Comparison of ENCODE assay signal across 12 cellular contexts in the genomic region with DNA sequence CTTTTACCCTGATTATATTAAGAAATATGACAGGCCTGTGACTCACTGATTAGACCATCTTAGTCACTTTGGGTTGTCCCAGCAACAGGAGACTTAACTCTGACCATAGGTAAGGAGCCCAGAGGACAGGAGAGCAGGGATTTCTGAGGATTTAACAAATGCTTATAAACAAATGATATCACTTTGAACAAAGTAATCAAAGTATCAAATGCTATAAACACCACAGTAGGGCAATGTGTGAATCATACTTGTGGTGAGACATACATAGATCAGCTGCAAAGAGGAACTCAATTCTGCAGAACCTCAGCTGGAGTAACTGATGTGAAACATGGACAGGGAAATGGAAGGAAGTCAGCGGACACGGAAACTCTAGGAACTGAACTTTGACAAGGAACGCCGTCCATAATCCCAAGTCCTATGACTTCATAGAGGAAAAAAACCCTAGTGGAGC.
DNase-seq lines count a peak whose midpoint lies in the region; ATAC-seq, FAIRE-seq and TF ChIP-seq lines count a peak whose summit lies in the region.
"Had no signal": no experiment of that assay in that cellular context is flagged by ENCODE, and none has a peak within 500 bp of the region (broad histone marks: within the 10 kb centered on the region; RNA-seq: fewer than 3 reads in every experiment).

No MANE protein-coding gene starts in this region.

- H3K18ac ChIP-seq in mesendoderm (ENCODE audit: low read length), result peak overlapping the region; percentile 64

- peak overlapping the region; percentile 52 for H2BK120ac ChIP-seq in mesendoderm (ENCODE audit: low read depth, low read length)

- TF ChIP-seq EP300 in K562 (IDR thresholded peaks at IDR 0.05; ENCODE audit: low read length), result no peak

- BruUV-seq in K562 (replicated peaks; lab: Mats Ljungman, UMichigan), result no TSS peak

- H3K56ac ChIP-seq in mesendoderm (ENCODE audit: low read length), result no peak overlapping the region

- TF ChIP-seq POLR2A in K562 (conservative IDR thresholded peaks at IDR 0.05), result no peak

- H3K9me3 ChIP-seq in K562 (replicated peaks; ENCODE audit: control insufficient read depth, insufficient read depth, low read depth, low read length), result no peaks in the 10 kb centered on the region

- CTCF ChIA-PET in K562 (lab: Yijun Ruan, JAX; ENCODE audit: low intra/inter-chr PET ratio), result no interaction called here
- CTCF ChIA-PET in activated naive CD4-positive, alpha-beta T cell treated with anti-CD3 and anti-CD28 coated beads, Interleukin-2, amount 10 ng/mL, durations not matched to agents 7 days and 5 days (lab: Charles Lee), result no interaction called here

- H3K36me3 ChIP-seq in K562 (ENCODE audit: control insufficient read depth, insufficient read depth, low read length), result no peaks in the 10 kb centered on the region
- H3K36me3 ChIP-seq in mesendoderm (ENCODE audit: control insufficient read depth, insufficient read depth, low read length), result no peaks in the 10 kb centered on the region
- H3K36me3 ChIP-seq: cardiac muscle cell had no signal

- H3K27ac ChIP-seq in K562 (ENCODE audit: extremely low read depth, low read depth, low read length) (no peak overlapping the region), mesendoderm (ENCODE audit: low read depth, low read length) (no peak overlapping the region)
- H3K27ac ChIP-seq: cardiac muscle cell, VCaP had no signal

- peaks cover 3% of the 10 kb centered on the region for H3K9me3 Mint-ChIP-seq in activated naive CD4-positive, alpha-beta T cell treated with anti-CD3 and anti-CD28 coated beads, Interleukin-2, amount 10 ng/mL, durations not matched to agents 7 days and 5 days

- 42% methylated on average over 4 of the region's 4 CpGs for WGBS in K562 (ENCODE audit: insufficient coverage, low coverage, missing lambda C conversion rate)
- no CpG with 5 or more reads among the region's 4 CpGs for WGBS in mesendoderm (ENCODE audit: extremely low coverage, insufficient coverage, low lambda C conversion rate)

- H3K79me1 ChIP-seq in mesendoderm (ENCODE audit: low read length), result no peaks in the 10 kb centered on the region

- H3K9ac ChIP-seq in K562 (ENCODE audit: insufficient read depth in 1 of 2, low read depth in 2 of 2, low read length in 2 of 2) (no peak overlapping the region), mesendoderm (ENCODE audit: low read length) (no peak overlapping the region)

- no peaks in the 10 kb centered on the region for H3K27me3 Mint-ChIP-seq in activated naive CD4-positive, alpha-beta T cell treated with anti-CD3 and anti-CD28 coated beads, Interleukin-2, amount 10 ng/mL, durations not matched to agents 7 days and 5 days

- no peak for TF ChIP-seq RAD21 in K562 (CRISPR knock-in tag; conservative IDR thresholded peaks at IDR 0.05 in 1 of 2, IDR thresholded peaks at IDR 0.05 in 1 of 2)

- H2BK15ac ChIP-seq in mesendoderm (replicated peaks; ENCODE audit: low read depth), result no peak overlapping the region

- ATAC-seq in K562 (no peak), HG03432 (IDR thresholded peaks at IDR 0.05; ENCODE audit: unreplicated experiment) (no peak)

- DNase-seq in AG20443 (ENCODE audit: low spot score) (peak; percentile 30), MV-4-11 (lab: John Stamatoyannopoulos, UW) (peak; percentile 82), K562 (ENCODE audit: extremely low read depth in 1 of 4, low spot score in 3 of 4) (no peak), mesendoderm (no peak), cortex of kidney (lab: John Stamatoyannopoulos, UW) (no peak), cardiac septum (ENCODE audit: low spot score) (no peak)
- no peak for DNase-seq in activated naive CD4-positive, alpha-beta T cell treated with anti-CD3 and anti-CD28 coated beads, Interleukin-2, amount 10 ng/mL, durations not matched to agents 7 days and 5 days
- DNase-seq: kidney, NCI-H2029 had no signal

- H3K79me2 ChIP-seq in K562 (ENCODE audit: control insufficient read depth, insufficient read depth, low read length) (no peaks in the 10 kb centered on the region), mesendoderm (ENCODE audit: control insufficient read depth, insufficient read depth, low read length) (no peaks in the 10 kb centered on the region)

- no peak overlapping the region for H4K8ac ChIP-seq in mesendoderm (ENCODE audit: low read depth, low read length)

- no peak overlapping the region for H3K4me3 ChIP-seq in K562
- no peak overlapping the region for H3K4me3 ChIP-seq in mesendoderm (ENCODE audit: low read length)
- H3K4me3 ChIP-seq: cardiac muscle cell had no signal

- no peak overlapping the region for H2AK5ac ChIP-seq in mesendoderm (ENCODE audit: low read length)

- H2BK5ac ChIP-seq in mesendoderm (ENCODE audit: low read length), result no peak overlapping the region

- intact Hi-C loops in K562 (cut with micrococcal nuclease) (no loop called here), cardiac septum (cut with DNase I) (no loop called here)

- peak overlapping the region; percentile 49 for H3K4ac ChIP-seq in mesendoderm (ENCODE audit: low read depth, low read length)

- H3K4me1 ChIP-seq in K562 (replicated peaks in 1 of 2; ENCODE audit: control insufficient read depth in 2 of 2, insufficient read depth in 2 of 2, low read length in 2 of 2) (peaks cover 0 to 25% of the 10 kb centered on the region in 2 experiments; a peak in 4 of 5 replicates), mesendoderm (ENCODE audit: control insufficient read depth, low read depth, low read length) (peaks cover 16% of the 10 kb centered on the region)

- peaks cover 3% of the 10 kb centered on the region for H3K4me1 Mint-ChIP-seq in activated naive CD4-positive, alpha-beta T cell treated with anti-CD3 and anti-CD28 coated beads, Interleukin-2, amount 10 ng/mL, durations not matched to agents 7 days and 5 days

- H3K36me3 Mint-ChIP-seq in activated naive CD4-positive, alpha-beta T cell treated with anti-CD3 and anti-CD28 coated beads, Interleukin-2, amount 10 ng/mL, durations not matched to agents 7 days and 5 days, result no peaks in the 10 kb centered on the region

- no peak overlapping the region for H3K4me2 ChIP-seq in K562 (ENCODE audit: insufficient read depth, low read length)
- no peak overlapping the region for H3K4me2 ChIP-seq in mesendoderm (ENCODE audit: low read length)

- no peak for TF ChIP-seq CTCF in K562 (IDR thresholded peaks at IDR 0.05 in 2 of 3, conservative IDR thresholded peaks at IDR 0.05 in 1 of 3; ENCODE audit: insufficient read depth in 2 of 3, low read depth in 1 of 3, low read length in 3 of 3)

- H4K5ac ChIP-seq in mesendoderm (ENCODE audit: low read length), result no peak overlapping the region

- no peak overlapping the region for H3K4me3 Mint-ChIP-seq in activated naive CD4-positive, alpha-beta T cell treated with anti-CD3 and anti-CD28 coated beads, Interleukin-2, amount 10 ng/mL, durations not matched to agents 7 days and 5 days

- no peaks in the 10 kb centered on the region for H3K9me1 ChIP-seq in K562 (ENCODE audit: control insufficient read depth, insufficient read depth, low read length)

- no peaks in the 10 kb centered on the region for H4K20me1 ChIP-seq in K562 (replicated peaks; ENCODE audit: control insufficient read depth, insufficient read depth, low read length)

- POLR2A ChIA-PET in K562 (lab: Yijun Ruan, JAX), result no interaction called here

- H3K27ac Mint-ChIP-seq in activated naive CD4-positive, alpha-beta T cell treated with anti-CD3 and anti-CD28 coated beads, Interleukin-2, amount 10 ng/mL, durations not matched to agents 7 days and 5 days, result no peak overlapping the region

- no peaks in the 10 kb centered on the region for H3K27me3 ChIP-seq in K562 (ENCODE audit: control insufficient read depth in 2 of 2, insufficient read depth in 2 of 2, low read length in 2 of 2)
- H3K27me3 ChIP-seq in mesendoderm (ENCODE audit: insufficient read depth, low read length, poor library complexity), result no peaks in the 10 kb centered on the region
- H3K27me3 ChIP-seq: cardiac muscle cell had no signal

- no peak overlapping the region for H2AFZ ChIP-seq in K562 (ENCODE audit: low read depth, low read length)

- H3K23ac ChIP-seq in mesendoderm (ENCODE audit: low read length), result no peak overlapping the region

- FAIRE-seq in K562 (lab: Jason Lieb, UNC), result no peak
- FAIRE-seq: kidney had no signal

- in situ Hi-C loops in K562 (cut with MboI), result no loop called here

TF ChIP-seq in K562, 482 proteins besides CTCF, POLR2A, EP300 and RAD21 (continues in another document):
- TF ChIP-seq JUN (IDR thresholded peaks at IDR 0.05; ENCODE audit: borderline replicate concordance, low read depth, low read length) (0 out of 2 replicates have a peak, but pooled peaks have one; percentile 13), JUN (CRISPR knock-in tag; IDR thresholded peaks at IDR 0.05; ENCODE audit: borderline replicate concordance) (no peak), HMBOX1 (IDR thresholded peaks at IDR 0.05) (peak; percentile 26; the same call in 1 of the 2 replicates), NEUROD1 (IDR thresholded peaks at IDR 0.05; ENCODE audit: borderline replicate concordance, low read depth, low read length, partially characterized antibody) (no peak), ZFP36 (IDR thresholded peaks at IDR 0.05; ENCODE audit: low read depth, low read length, partially characterized antibody) (no peak), RFX1 (IDR thresholded peaks at IDR 0.05) (peak; percentile 70), FOSL1 (tag; conservative IDR thresholded peaks at IDR 0.05) (peak; percentile 92), ARID1B (IDR thresholded peaks at IDR 0.05) (peak; percentile 27; the same call in 1 of the 2 replicates), JUND (IDR thresholded peaks at IDR 0.05; ENCODE audit: borderline replicate concordance, low read depth, low read length) (no peak; the same call in 1 of the 2 replicates), JUND (tag; IDR thresholded peaks at IDR 0.05; ENCODE audit: borderline replicate concordance, low read depth, low read length) (0 out of 3 replicates have a peak, but pooled peaks have one; percentile 28), CREBBP (IDR thresholded peaks at IDR 0.05; ENCODE audit: low read depth, low read length) (no peak), U2AF1 (optimal IDR thresholded peaks at IDR 0.05; ENCODE audit: low read depth, low read length) (no peak), NR1H2 (CRISPR knock-in tag; IDR thresholded peaks at IDR 0.05) (no peak)

Comparison
In these comparisons a context has a peak if more than half of its experiments do, and no peak if none do; other contexts are left out.
1. DNase-seq: peak in AG20443 (single experiment) and MV-4-11 (single experiment); none in K562 (0 of 4), mesendoderm (single experiment), cortex of kidney (single experiment), activated naive CD4-positive, alpha-beta T cell treated with anti-CD3 and anti-CD28 coated beads, Interleukin-2, amount 10 ng/mL, durations not matched to agents 7 days and 5 days (single experiment) and cardiac septum (single experiment).